11 cellular contexts compared by ENCODE assay signal in the genomic region with DNA sequence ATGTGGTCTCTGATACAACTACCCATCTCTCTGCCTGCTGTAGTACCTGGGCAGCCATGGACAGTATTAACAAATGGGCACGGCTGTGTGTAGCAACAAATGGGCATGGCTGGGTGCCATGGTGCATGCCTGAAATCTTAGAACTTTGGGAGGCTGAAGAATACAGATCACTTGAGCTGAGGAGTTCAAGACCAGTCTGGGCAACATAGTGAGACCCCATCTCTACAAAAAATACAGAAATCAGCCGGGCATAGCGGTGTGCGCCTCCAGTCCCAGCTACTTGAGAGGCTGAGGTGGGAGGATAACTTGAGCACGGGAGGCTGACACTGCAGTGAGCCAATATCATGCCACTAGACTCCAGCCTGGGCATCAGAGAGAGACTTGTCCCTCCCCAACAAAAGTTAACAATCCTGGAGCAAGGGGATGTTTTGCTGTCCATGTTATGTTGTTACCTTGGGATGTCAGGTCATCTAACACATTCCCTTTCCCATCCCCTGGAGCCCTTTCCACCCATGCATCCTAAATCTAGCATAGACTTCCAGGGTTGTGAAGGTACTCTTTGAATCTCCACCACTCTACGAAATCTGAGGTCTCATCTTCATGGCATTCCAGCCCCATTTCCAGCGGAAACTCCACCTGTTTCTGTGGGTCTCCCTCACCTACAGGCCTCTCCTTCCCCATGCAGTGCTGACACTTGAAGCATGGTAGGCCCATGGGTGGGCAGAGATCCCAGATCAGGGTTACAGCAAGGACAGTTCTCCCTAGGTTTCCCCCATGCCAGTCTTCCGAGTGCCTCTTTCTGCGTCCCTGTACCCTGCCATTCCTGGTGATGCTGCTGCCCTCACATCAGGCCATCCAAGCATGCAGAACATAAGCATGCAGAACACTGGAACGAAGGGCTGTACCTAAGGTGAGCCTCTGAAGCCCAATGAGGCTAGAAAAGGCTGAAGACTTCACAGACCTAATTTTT. TPM values are rescaled to one million over a fixed set of nuclear protein-coding genes. Genes with fewer than 3 reads are reported as not detected.
DNase-seq lines count a peak whose midpoint lies in the region; ATAC-seq and TF ChIP-seq lines count a peak whose summit lies in the region.
"Had no signal": no experiment of that assay in that cellular context is flagged by ENCODE, and none has a peak within 500 bp of the region (broad histone marks: within the 10 kb centered on the region; RNA-seq: fewer than 3 reads in every experiment).

No MANE protein-coding gene starts in this region.

- no peak overlapping the region for H3K4me3 Mint-ChIP-seq in CD14-positive monocyte
- no peak overlapping the region for H3K4me3 Mint-ChIP-seq in activated T-helper 2 cell treated with anti-CD3 and anti-CD28 coated beads, Interferon-gamma antibody, Interleukin-2, Interleukin-4, amounts not matched to agents 10 μg/mL and 5 μg/mL and 100 μg/mL, durations not matched to agents 14 hours and 24 hours and 36 hours (ENCODE audit: low read depth)

- TF ChIP-seq CTCF in CD14-positive monocyte (IDR thresholded peaks at IDR 0.05), result no peak

- H3K36me3 Mint-ChIP-seq in CD14-positive monocyte, result peaks cover 39 to 43% of the 10 kb centered on the region in 2 donors
- H3K36me3 Mint-ChIP-seq in activated T-helper 2 cell treated with anti-CD3 and anti-CD28 coated beads, Interferon-gamma antibody, Interleukin-2, Interleukin-4, amounts not matched to agents 10 μg/mL and 5 μg/mL and 100 μg/mL, durations not matched to agents 14 hours and 24 hours and 36 hours (ENCODE audit: low read depth), result peaks cover 55% of the 10 kb centered on the region

- no peaks in the 10 kb centered on the region for H3K4me1 Mint-ChIP-seq in CD14-positive monocyte
- peaks cover 20% of the 10 kb centered on the region for H3K4me1 Mint-ChIP-seq in activated T-helper 2 cell treated with anti-CD3 and anti-CD28 coated beads, Interferon-gamma antibody, Interleukin-2, Interleukin-4, amounts not matched to agents 10 μg/mL and 5 μg/mL and 100 μg/mL, durations not matched to agents 14 hours and 24 hours and 36 hours (ENCODE audit: low read depth)

- intact Hi-C loops in CD14-positive monocyte (cut with micrococcal nuclease) (no loop called here), left colon (cut with DNase I, micrococcal nuclease) (no loop called here)
- intact Hi-C loops in activated T-helper 2 cell treated with anti-CD3 and anti-CD28 coated beads, Interferon-gamma antibody, Interleukin-2, Interleukin-4, amounts not matched to agents 10 μg/mL and 5 μg/mL and 100 μg/mL, durations not matched to agents 14 hours and 24 hours and 36 hours (cut with micrococcal nuclease), result no loop called here

- DNase-seq in CD14-positive monocyte (ENCODE audit: low spot score), result no peak
- DNase-seq in activated T-helper 2 cell treated with anti-CD3 and anti-CD28 coated beads, Interferon-gamma antibody, Interleukin-2, Interleukin-4, amounts not matched to agents 10 μg/mL and 5 μg/mL and 100 μg/mL, durations not matched to agents 14 hours and 24 hours and 36 hours (ENCODE audit: low spot score), result no peak
- no peak for DNase-seq in left colon
- DNase-seq in HuH-7.5 (ENCODE audit: low spot score), result no peak
- DNase-seq in NCI-H510A (lab: John Stamatoyannopoulos, UW), result no peak
- DNase-seq: NCI-H1092; stimulated activated CD4-positive, alpha-beta T cell treated with anti-CD3 and anti-CD28 coated beads, Interleukin-1b, Interleukin-23, amount 100 ng/mL, for 48 hours; testis had no signal

- H3K9me3 Mint-ChIP-seq in CD14-positive monocyte, result peaks cover 0 to 2% (median 0%) of the 10 kb centered on the region in 7 donors
- H3K9me3 Mint-ChIP-seq in activated T-helper 2 cell treated with anti-CD3 and anti-CD28 coated beads, Interferon-gamma antibody, Interleukin-2, Interleukin-4, amounts not matched to agents 10 μg/mL and 5 μg/mL and 100 μg/mL, durations not matched to agents 14 hours and 24 hours and 36 hours, result no peaks in the 10 kb centered on the region

- H3K27ac Mint-ChIP-seq in CD14-positive monocyte, result peak overlapping the region in 4 of 7 donors; percentile 15 to 73 (median 43)
- peak overlapping the region; percentile 25 for H3K27ac Mint-ChIP-seq in activated T-helper 2 cell treated with anti-CD3 and anti-CD28 coated beads, Interferon-gamma antibody, Interleukin-2, Interleukin-4, amounts not matched to agents 10 μg/mL and 5 μg/mL and 100 μg/mL, durations not matched to agents 14 hours and 24 hours and 36 hours

- TF ChIP-seq POLR2A in GM18505 (IDR thresholded peaks at IDR 0.05; ENCODE audit: borderline replicate concordance, extremely low read depth, insufficient read depth, insufficient read length), result peak; percentile 54

- no peaks in the 10 kb centered on the region for H3K27me3 Mint-ChIP-seq in CD14-positive monocyte (ENCODE audit: low read depth in 3 of 3)
- H3K27me3 Mint-ChIP-seq in activated T-helper 2 cell treated with anti-CD3 and anti-CD28 coated beads, Interferon-gamma antibody, Interleukin-2, Interleukin-4, amounts not matched to agents 10 μg/mL and 5 μg/mL and 100 μg/mL, durations not matched to agents 14 hours and 24 hours and 36 hours (ENCODE audit: low read depth), result no peaks in the 10 kb centered on the region

- ATAC-seq in GM18505 (IDR thresholded peaks at IDR 0.05; ENCODE audit: unreplicated experiment) (no peak), left colon (peak; percentile 37), HG03342 (IDR thresholded peaks at IDR 0.05; ENCODE audit: unreplicated experiment) (no peak), GM21786 (IDR thresholded peaks at IDR 0.05; ENCODE audit: unreplicated experiment) (no peak)

RNA-seq across cellular contexts. Expression of a gene that starts 13.1 kb away (rescaled TPM):
- polyA plus RNA-seq in CD14-positive monocyte, result not detected
- total RNA-seq in activated T-helper 2 cell treated with anti-CD3 and anti-CD28 coated beads, Interferon-gamma antibody, Interleukin-2, Interleukin-4, amounts not matched to agents 10 μg/mL and 5 μg/mL and 100 μg/mL, durations not matched to agents 14 hours and 24 hours and 36 hours, result not detected in 2 replicates
- total RNA-seq in left colon, result not detected

RNA-seq across cellular contexts. Expression of a gene that starts 24.4 kb away (rescaled TPM):
- polyA plus RNA-seq in CD14-positive monocyte, result 100 to 1,000 TPM; 188 to 189 TPM
- 503 and 520 TPM in 2 replicates for total RNA-seq in activated T-helper 2 cell treated with anti-CD3 and anti-CD28 coated beads, Interferon-gamma antibody, Interleukin-2, Interleukin-4, amounts not matched to agents 10 μg/mL and 5 μg/mL and 100 μg/mL, durations not matched to agents 14 hours and 24 hours and 36 hours
- total RNA-seq in left colon, result 100 to 1,000 TPM; 214 to 257 TPM

RNA-seq across cellular contexts. Expression of a gene that starts 52.4 kb away (rescaled TPM):
- 10 to 100 TPM in 1 of 2 donors, 1 to 10 TPM in 1; 8.6 to 15.6 TPM for polyA plus RNA-seq in CD14-positive monocyte
- total RNA-seq in activated T-helper 2 cell treated with anti-CD3 and anti-CD28 coated beads, Interferon-gamma antibody, Interleukin-2, Interleukin-4, amounts not matched to agents 10 μg/mL and 5 μg/mL and 100 μg/mL, durations not matched to agents 14 hours and 24 hours and 36 hours, result 2.0 and 2.2 TPM in 2 replicates
- 1 to 10 TPM; 5.2 to 5.9 TPM for total RNA-seq in left colon
